In the genomic region with DNA sequence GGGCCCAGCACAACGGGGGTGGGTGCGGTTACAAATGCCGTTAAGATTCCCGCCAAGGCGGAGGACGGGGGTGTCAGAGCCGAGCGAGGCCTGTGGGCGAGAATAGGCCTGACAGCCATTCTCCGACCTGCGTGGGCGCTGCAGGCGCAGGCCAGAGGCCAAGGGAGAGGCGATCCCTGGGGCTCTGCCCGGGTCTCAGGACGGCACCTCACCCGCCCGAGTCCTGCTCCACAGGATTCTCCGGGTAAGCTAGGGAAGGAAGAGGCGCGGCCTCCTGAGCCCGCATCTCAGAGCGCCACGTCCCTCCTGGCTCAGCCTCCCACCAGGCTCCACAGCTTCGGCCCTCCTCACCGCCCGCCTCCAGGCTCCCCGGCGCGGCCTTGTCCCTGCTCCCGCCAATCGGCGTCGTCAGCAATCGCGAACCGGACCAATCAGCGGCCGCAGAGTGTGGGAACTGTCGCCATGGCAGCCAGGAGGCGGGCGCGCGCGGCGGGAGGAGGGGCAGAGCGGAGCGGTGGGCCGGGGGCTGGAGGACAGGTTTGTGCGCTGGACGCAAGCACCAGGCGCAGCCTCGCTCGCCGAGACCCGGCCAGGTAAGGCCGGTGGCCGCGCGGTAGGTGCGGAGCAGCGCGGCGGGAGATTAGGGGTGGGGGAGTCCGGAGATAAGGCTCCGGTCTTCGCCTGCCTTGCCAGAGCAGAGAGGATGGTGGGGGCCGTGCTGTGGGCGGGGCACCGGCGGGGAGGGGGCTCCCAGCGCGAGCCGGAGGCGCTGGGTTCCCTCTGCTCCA, we compare ENCODE assay signal across 8 cellular contexts. TPM values are rescaled to one million over a fixed set of nuclear protein-coding genes. Genes with fewer than 3 reads are reported as not detected.
DNase-seq lines count a peak whose midpoint lies in the region; ATAC-seq and TF ChIP-seq lines count a peak whose summit lies in the region.

A gene (plus strand): TSS at position 504 of the 788 bp plus-strand sequence. CDS start 18,585 bp downstream, outside the sequence.

- H3K36me3 Mint-ChIP-seq in activated B cell treated with CpG ODN at 0.5 μM for 24 hours (ENCODE audit: low read depth) (peaks cover 2% of the 10 kb centered on the region), immature natural killer cell (peaks cover 0 to 2% (median 2%) of the 10 kb centered on the region in 3 donors)

- H3K4me1 Mint-ChIP-seq in activated B cell treated with CpG ODN at 0.5 μM for 24 hours = peaks cover 20% of the 10 kb centered on the region
- peaks cover 33 to 35% of the 10 kb centered on the region in 2 donors for H3K4me1 Mint-ChIP-seq in immature natural killer cell

- H3K27me3 Mint-ChIP-seq in activated B cell treated with CpG ODN at 0.5 μM for 24 hours (peaks cover 2% of the 10 kb centered on the region), immature natural killer cell (ENCODE audit: low read depth in 3 of 3) (peaks cover 4 to 14% (median 11%) of the 10 kb centered on the region in 3 donors)

- DNase-seq in AG08395 (ENCODE audit: low spot score) (peak; percentile 98), NCI-H345 (lab: John Stamatoyannopoulos, UW) (peak; percentile 99), activated B cell treated with CpG ODN at 0.5 μM for 24 hours (peak; percentile 95), caudate nucleus (lab: John Stamatoyannopoulos, UW) (peak; percentile 64 to 99 (median 96)), immature natural killer cell (peak; percentile 93 to 94 (median 94)), smooth muscle cell of the brain vasculature (ENCODE audit: low read depth, low spot score) (peak; percentile 84)

- CTCF ChIA-PET in activated B cell treated with CpG ODN at 0.5 μM for 24 hours (lab: Charles Lee) = interaction anchor here (0.6 to 1.2 kb wide), 3 partner anchors 14 to 451 kb away, joined by 3 read pairs; no protein-coding TSS in a partner anchor

- POLR2A ChIA-PET in activated B cell treated with CpG ODN at 0.5 μM for 24 hours (lab: Charles Lee) = interaction anchor here (0.7 to 4.1 kb wide), 6 partner anchors 10 to 538 kb away, joined by 4 to 15 read pairs (median 4); a partner anchor contains a TSS

- H3K27ac ChIP-seq in caudate nucleus (ENCODE audit: low read depth, low read length) = peak within 1 kb of the TSS; percentile 86

- in situ Hi-C loops in GM18951 (cut with MboI; ENCODE audit: low sequenced_read_pairs, unreplicated experiment) = no loop called here

- TF ChIP-seq POLR2A in GM18951 (IDR thresholded peaks at IDR 0.05; ENCODE audit: extremely low read depth, insufficient read depth, insufficient read length) = peak; percentile 66

- TF ChIP-seq CTCF in activated B cell treated with CpG ODN at 0.5 μM for 24 hours (IDR thresholded peaks at IDR 0.05) = no peak

- H3K4me3 Mint-ChIP-seq in activated B cell treated with CpG ODN at 0.5 μM for 24 hours = peak within 1 kb of the TSS; percentile 96
- peak within 1 kb of the TSS; percentile 75 to 96 (median 83) for H3K4me3 Mint-ChIP-seq in immature natural killer cell

- H3K27ac Mint-ChIP-seq in activated B cell treated with CpG ODN at 0.5 μM for 24 hours (peak within 1 kb of the TSS; percentile 85), immature natural killer cell (peak within 1 kb of the TSS; percentile 58 to 95 (median 82))

- H3K9me3 Mint-ChIP-seq in activated B cell treated with CpG ODN at 0.5 μM for 24 hours (no peaks in the 10 kb centered on the region), immature natural killer cell (no peaks in the 10 kb centered on the region)

- peak; percentile 96 for ATAC-seq in HG03196 (IDR thresholded peaks at IDR 0.05; ENCODE audit: unreplicated experiment)
- ATAC-seq in activated B cell treated with CpG ODN at 0.5 μM for 24 hours (ENCODE audit: low read depth) = peak; percentile 97

- intact Hi-C loops in activated B cell treated with CpG ODN at 0.5 μM for 24 hours (cut with micrococcal nuclease) = loop anchor here (1.0 to 5.0 kb wide), 8 partner anchors 68 to 1356 kb away; a partner anchor contains a TSS

RNA-seq across cellular contexts. Expression of the gene that starts here (rescaled TPM):
- total RNA-seq in activated B cell treated with CpG ODN at 0.5 μM for 24 hours = 6.2 and 6.8 TPM in 2 replicates
- 100 to 1,000 TPM; 157 to 180 (median 169) TPM for polyA plus RNA-seq in immature natural killer cell

Comparison
In these comparisons a context has a peak if more than half of its experiments do, and no peak if none do; other contexts are left out.
1. Peak in every context shown above with its lines: DNase-seq, ATAC-seq and H3K27ac ChIP-seq.